Comparison of ENCODE assay signal across 14 cellular contexts in genomic region chr12:54051081-54051912, GRCh38. TPM values are rescaled to one million over a fixed set of nuclear protein-coding genes. Genes with fewer than 3 reads are reported as not detected.
DNase-seq lines count a peak whose midpoint lies in the region; ATAC-seq, FAIRE-seq and TF ChIP-seq lines count a peak whose summit lies in the region.
"Had no signal": no experiment of that assay in that cellular context is flagged by ENCODE, and none has a peak within 500 bp of the region (broad histone marks: within the 10 kb centered on the region; RNA-seq: fewer than 3 reads in every experiment).

No MANE protein-coding gene starts in this region.

- no peaks in the 10 kb centered on the region for H3K36me3 ChIP-seq in RWPE2 (ENCODE audit: low read depth)
- no peaks in the 10 kb centered on the region for H3K36me3 ChIP-seq in esophagus muscularis mucosa
- H3K36me3 ChIP-seq in osteoblast (ENCODE audit: insufficient read depth, low read length), result no peaks in the 10 kb centered on the region

- peaks cover 25% of the 10 kb centered on the region for H4K20me1 ChIP-seq in osteoblast (ENCODE audit: insufficient read depth, low read length)

- FAIRE-seq in GM18507 (lab: Jason Lieb, UNC), result peak; percentile 18

- peaks cover 90% of the 10 kb centered on the region for H3K27me3 Mint-ChIP-seq in activated T-cell treated with anti-CD3 and anti-CD28 coated beads, Interleukin-2, amount 50 U/mL, for 24 hours

- TF ChIP-seq CTCF in RWPE2 (IDR thresholded peaks at IDR 0.05; ENCODE audit: poor library complexity, severe bottlenecking) (no peak), esophagus muscularis mucosa (IDR thresholded peaks at IDR 0.05) (no peak), osteoblast (IDR thresholded peaks at IDR 0.05; ENCODE audit: extremely low read depth, low read depth, low read length) (no peak)

- H3K27me3 ChIP-seq in RWPE2 (ENCODE audit: insufficient read depth, poor library complexity, severe bottlenecking) (peaks cover 91% of the 10 kb centered on the region), esophagus muscularis mucosa (peaks cover 0 to 45% (median 2%) of the 10 kb centered on the region in 4 donors), osteoblast (ENCODE audit: insufficient read depth, low read length) (no peaks in the 10 kb centered on the region)

- no peaks in the 10 kb centered on the region for H3K9me3 Mint-ChIP-seq in activated T-cell treated with anti-CD3 and anti-CD28 coated beads, Interleukin-2, amount 50 U/mL, for 24 hours

- H3K79me2 ChIP-seq in osteoblast (ENCODE audit: insufficient read depth, low read length), result peaks cover 7% of the 10 kb centered on the region

- no peak overlapping the region for H3K4me2 ChIP-seq in osteoblast (ENCODE audit: insufficient read depth, low read length)

- intact Hi-C loops in esophagus muscularis mucosa (cut with DNase I), result no loop called here

- no peak overlapping the region for H2AFZ ChIP-seq in osteoblast (ENCODE audit: low read length)

- H3K4me3 ChIP-seq in RWPE2 (ENCODE audit: severe bottlenecking) (no peak overlapping the region), esophagus muscularis mucosa (no peak overlapping the region), osteoblast (ENCODE audit: insufficient read depth, low read length) (no peak overlapping the region)

- DNase-seq in GM18507 (ENCODE audit: extremely low spot score, insufficient read length, low read depth) (no peak), RWPE2 (ENCODE audit: low spot score) (no peak), esophagus muscularis mucosa (ENCODE audit: extremely low spot score) (no peak), osteoblast (ENCODE audit: insufficient read length, low spot score, missing footprints) (peak; percentile 56), NCI-H1694 (lab: John Stamatoyannopoulos, UW) (no peak), COLO829 (ENCODE audit: low spot score) (no peak)
- no peak for DNase-seq in activated T-cell treated with anti-CD3 and anti-CD28 coated beads, Interleukin-2, amount 50 U/mL, for 24 hours
- no peak for DNase-seq in activated naive CD4-positive, alpha-beta T cell (lab: John Stamatoyannopoulos, UW)
- DNase-seq: activated CD4-positive, alpha-beta T cell treated with anti-CD3 and anti-CD28 coated beads, Interleukin-2, amount 50 U/mL, for 48 hours; activated naive CD4-positive, alpha-beta T cell treated with anti-CD3 and anti-CD28 coated beads, Interleukin-2, amount 50 U/mL, for 16 hours; NCI-H1048; stimulated activated CD4-positive, alpha-beta T cell treated with anti-CD3 and anti-CD28 coated beads, Interleukin-4, amount 100 ng/mL, for 4 hours; stimulated activated naive CD8-positive, alpha-beta T cell treated with anti-CD3 and anti-CD28 coated beads, Interleukin-15, Interleukin-2, amounts not matched to agents 100 U/mL and 50 U/mL, for 24 hours; T-helper 2 cell had no signal

- no peaks in the 10 kb centered on the region for H3K4me1 ChIP-seq in RWPE2 (ENCODE audit: insufficient read depth, poor library complexity, severe bottlenecking)
- H3K4me1 ChIP-seq in esophagus muscularis mucosa, result peaks cover 17 to 60% (median 51%) of the 10 kb centered on the region in 4 donors
- H3K4me1 ChIP-seq in osteoblast (ENCODE audit: insufficient read depth, low read length), result peaks cover 6% of the 10 kb centered on the region

- 73% methylated on average over 11 of the region's 11 CpGs for WGBS in esophagus muscularis mucosa

- no peak for TF ChIP-seq EP300 in esophagus muscularis mucosa (IDR thresholded peaks at IDR 0.05)

- no peak overlapping the region for H3K4me3 Mint-ChIP-seq in activated T-cell treated with anti-CD3 and anti-CD28 coated beads, Interleukin-2, amount 50 U/mL, for 24 hours

- ATAC-seq in RWPE2 (ENCODE audit: low read depth), result peak; percentile 26; the same call in 2 of the 3 replicates
- ATAC-seq: stimulated activated naive CD8-positive, alpha-beta T cell treated with anti-CD3 and anti-CD28 coated beads, Interleukin-15, Interleukin-2, amounts not matched to agents 100 U/mL and 50 U/mL, for 24 hours had no signal

- H3K27ac ChIP-seq in RWPE2 (ENCODE audit: poor library complexity, severe bottlenecking) (no peak overlapping the region), esophagus muscularis mucosa (replicated peaks in 1 of 4) (peak overlapping the region in 3 of 4 donors; percentile 79 to 82 (median 79)), osteoblast (ENCODE audit: low read depth, low read length) (no peak overlapping the region)

- H3K27ac Mint-ChIP-seq in activated T-cell treated with anti-CD3 and anti-CD28 coated beads, Interleukin-2, amount 50 U/mL, for 24 hours, result no peak overlapping the region

- no peaks in the 10 kb centered on the region for H3K9me3 ChIP-seq in RWPE2 (ENCODE audit: severe bottlenecking)
- H3K9me3 ChIP-seq in esophagus muscularis mucosa, result no peaks in the 10 kb centered on the region
- no peaks in the 10 kb centered on the region for H3K9me3 ChIP-seq in osteoblast (ENCODE audit: low read depth, low read length)

- TF ChIP-seq POLR2A in esophagus muscularis mucosa (IDR thresholded peaks at IDR 0.05; ENCODE audit: low read depth), result no peak

- peaks cover 38% of the 10 kb centered on the region for H3K4me1 Mint-ChIP-seq in activated T-cell treated with anti-CD3 and anti-CD28 coated beads, Interleukin-2, amount 50 U/mL, for 24 hours (ENCODE audit: low read depth)

- H3K36me3 Mint-ChIP-seq in activated T-cell treated with anti-CD3 and anti-CD28 coated beads, Interleukin-2, amount 50 U/mL, for 24 hours (ENCODE audit: low read depth), result no peaks in the 10 kb centered on the region

RNA-seq across cellular contexts. Expression of gene HOXC4, which starts 2.3 kb away (rescaled TPM):
- total RNA-seq in esophagus muscularis mucosa (1 to 10 TPM in 3 of 4 donors, under 1 TPM in 1; 0.83 to 3.6 (median 2.5) TPM), osteoblast (3.3 and 4.1 TPM in 2 replicates)

RNA-seq across cellular contexts. Expression of gene HOXC5, which starts 18.4 kb away (rescaled TPM):
- total RNA-seq in esophagus muscularis mucosa, result 1 to 10 TPM in 1 of 4 donors, under 1 TPM in 1, not detected in 2; 0.83 to 2.0 TPM
- total RNA-seq in osteoblast, result 1.8 and 2.1 TPM in 2 replicates

RNA-seq across cellular contexts. Expression of gene HOXC6, which starts 23.1 kb away (rescaled TPM):
- total RNA-seq in esophagus muscularis mucosa, result under 1 TPM in 3 of 4 donors, not detected in 1; 0.23 to 0.42 (median 0.32) TPM
- total RNA-seq in osteoblast, result 5.6 and 7.2 TPM in 2 replicates

RNA-seq across cellular contexts. Expression of gene HOXC8, which starts 42.5 kb away (rescaled TPM):
- not detected for total RNA-seq in esophagus muscularis mucosa
- total RNA-seq in osteoblast, result 3.2 and 5.1 TPM in 2 replicates

RNA-seq across cellular contexts. Expression of gene HOXC9, which starts 51.3 kb away (rescaled TPM):
- total RNA-seq in esophagus muscularis mucosa, result not detected
- 8.3 and 11.6 TPM in 2 replicates for total RNA-seq in osteoblast

Comparison
In these comparisons a context has a peak if more than half of its experiments do, and no peak if none do; other contexts are left out.
1. H3K27ac ChIP-seq: peak in esophagus muscularis mucosa (3 of 4); none in RWPE2 (single experiment) and osteoblast (single experiment).